In genomic region chrX:5724123-5724522, GRCh38 we compare ENCODE assay signal across 20 cellular contexts.
DNase-seq lines count a peak whose midpoint lies in the region; FAIRE-seq and TF ChIP-seq lines count a peak whose summit lies in the region.
"Had no signal": no experiment of that assay in that cellular context is flagged by ENCODE, and none has a peak within 500 bp of the region (broad histone marks: within the 10 kb centered on the region; RNA-seq: fewer than 3 reads in every experiment).

No MANE protein-coding gene starts in this region.

- H4K91ac ChIP-seq in H1 (replicated peaks; ENCODE audit: insufficient read length, low read length) = no peak overlapping the region

- FAIRE-seq in astrocyte (lab: Jason Lieb, UNC) (peak; percentile 95), H1 (lab: Jason Lieb, UNC) (no peak)
- FAIRE-seq: A204.1, GM12891 had no signal

- H3K79me2 ChIP-seq in mammary epithelial cell (ENCODE audit: insufficient read depth, low read length) (peaks cover 9% of the 10 kb centered on the region), astrocyte (ENCODE audit: insufficient read depth, low read length) (no peaks in the 10 kb centered on the region), H1 (ENCODE audit: control insufficient read depth in 1 of 2, insufficient read depth in 2 of 2, low read length in 2 of 2) (no peaks in the 10 kb centered on the region)

- no peak overlapping the region for H4K5ac ChIP-seq in H1 (ENCODE audit: insufficient read length, low read depth, low read length)

- no peak overlapping the region for H2AK5ac ChIP-seq in H1 (ENCODE audit: low read depth, low read length)

- no peak overlapping the region for H3K4ac ChIP-seq in H1 (replicated peaks; ENCODE audit: insufficient read length, low read depth, low read length)

- CTCF ChIA-PET in mammary epithelial cell (lab: Charles Lee; ENCODE audit: low non-redundant PET) = no interaction called here
- CTCF ChIA-PET in H1 (lab: Charles Lee; ENCODE audit: partially characterized antibody) = no interaction called here

- no peak overlapping the region for H3K9ac ChIP-seq in mammary epithelial cell (ENCODE audit: insufficient read depth, low read length)
- H3K9ac ChIP-seq in astrocyte (ENCODE audit: low read length) = no peak overlapping the region
- no peak overlapping the region for H3K9ac ChIP-seq in H1 (replicated peaks in 1 of 4; ENCODE audit: extremely low read depth in 1 of 4, low read depth in 3 of 4, low read length in 3 of 4)

- H4K8ac ChIP-seq in H1 (ENCODE audit: extremely low read depth, insufficient read depth, low read length) = no peak overlapping the region

- TF ChIP-seq CTCF in mammary epithelial cell (conservative IDR thresholded peaks at IDR 0.05 in 1 of 2, IDR thresholded peaks at IDR 0.05 in 1 of 2; ENCODE audit: extremely low read depth in 1 of 2, insufficient read depth in 1 of 2, low read depth in 1 of 2, low read length in 2 of 2) (no peak), breast epithelium (IDR thresholded peaks at IDR 0.05) (no peak), astrocyte (IDR thresholded peaks at IDR 0.05; ENCODE audit: insufficient read depth, low read depth, low read length) (no peak), H1 (IDR thresholded peaks at IDR 0.05; ENCODE audit: control extremely low read depth in 1 of 3, insufficient read depth in 1 of 3, low read depth in 1 of 3, low read length in 3 of 3) (no peak)

- POLR2A ChIA-PET in H1 (lab: Charles Lee; ENCODE audit: partially characterized antibody) = no interaction called here

- H3K27me3 ChIP-seq in mammary epithelial cell (ENCODE audit: insufficient read depth, low read length) = no peaks in the 10 kb centered on the region
- H3K27me3 ChIP-seq in breast epithelium = no peaks in the 10 kb centered on the region
- no peaks in the 10 kb centered on the region for H3K27me3 ChIP-seq in astrocyte (ENCODE audit: insufficient read depth, low read length)
- H3K27me3 ChIP-seq in H1 (replicated peaks in 1 of 4; ENCODE audit: control insufficient read depth in 3 of 4, extremely low read depth in 1 of 4, insufficient read depth in 3 of 4, low read length in 3 of 4) = no peaks in the 10 kb centered on the region

- TF ChIP-seq POLR2A in breast epithelium (IDR thresholded peaks at IDR 0.05) (no peak), H1 (IDR thresholded peaks at IDR 0.05; ENCODE audit: control extremely low read depth in 1 of 2, low read depth in 2 of 2, low read length in 2 of 2) (no peak)

- H3K9me3 Mint-ChIP-seq in astrocyte (ENCODE audit: unreplicated experiment) = no peaks in the 10 kb centered on the region

- no peak overlapping the region for H3K27ac Mint-ChIP-seq in astrocyte (ENCODE audit: unreplicated experiment)
- H3K27ac Mint-ChIP-seq: CD4-positive, alpha-beta memory T cell had no signal

- H3K36me3 ChIP-seq in mammary epithelial cell (ENCODE audit: insufficient read depth, low read length) = no peaks in the 10 kb centered on the region
- H3K36me3 ChIP-seq in breast epithelium = no peaks in the 10 kb centered on the region
- H3K36me3 ChIP-seq in astrocyte (ENCODE audit: insufficient read depth, low read length) = no peaks in the 10 kb centered on the region
- H3K36me3 ChIP-seq in H1 (ENCODE audit: control insufficient read depth in 2 of 4, insufficient read depth in 4 of 4, low read length in 3 of 4) = no peaks in the 10 kb centered on the region

- intact Hi-C loops in mammary epithelial cell (cut with micrococcal nuclease) (no loop called here), breast epithelium (cut with DNase I; ENCODE audit: low total_unique reads) (no loop called here)

- no peak overlapping the region for H3K56ac ChIP-seq in H1 (replicated peaks; ENCODE audit: insufficient read length, low read depth, low read length)

- no peak overlapping the region for H3K23ac ChIP-seq in H1 (ENCODE audit: insufficient read length)

- no peaks in the 10 kb centered on the region for H3K9me3 ChIP-seq in mammary epithelial cell (replicated peaks; ENCODE audit: insufficient read depth, low read length)
- H3K9me3 ChIP-seq in breast epithelium = no peaks in the 10 kb centered on the region
- H3K9me3 ChIP-seq in astrocyte (ENCODE audit: insufficient read depth, low read depth, low read length) = no peaks in the 10 kb centered on the region
- no peaks in the 10 kb centered on the region for H3K9me3 ChIP-seq in H1 (ENCODE audit: insufficient read depth in 2 of 2, low read depth in 1 of 2, low read length in 1 of 2)

- no peak overlapping the region for H3K14ac ChIP-seq in H1 (ENCODE audit: insufficient read length)

- TF ChIP-seq EP300 in H1 (IDR thresholded peaks at IDR 0.05; ENCODE audit: borderline replicate concordance in 1 of 2, low read depth in 2 of 2, low read length in 2 of 2) = no peak

- dilution Hi-C loops in mammary epithelial cell (cut with HindIII; ENCODE audit: low sequenced_read_pairs) = no loop called here

- H3K4me3 Mint-ChIP-seq in astrocyte (ENCODE audit: unreplicated experiment) = no peak overlapping the region
- H3K4me3 Mint-ChIP-seq: CD4-positive, alpha-beta memory T cell had no signal

- no peaks in the 10 kb centered on the region for H3K27me3 Mint-ChIP-seq in astrocyte (ENCODE audit: low read depth, unreplicated experiment)
- H3K27me3 Mint-ChIP-seq: CD4-positive, alpha-beta memory T cell had no signal

- no peak for TF ChIP-seq RAD21 in H1 (IDR thresholded peaks at IDR 0.05 in 1 of 2, conservative IDR thresholded peaks at IDR 0.05 in 1 of 2; ENCODE audit: low read depth in 2 of 2, low read length in 2 of 2)

- H3K23me2 ChIP-seq in H1 (ENCODE audit: low read depth, low read length) = no peaks in the 10 kb centered on the region

- H2BK15ac ChIP-seq in H1 (ENCODE audit: low read length) = no peak overlapping the region

- H2AFZ ChIP-seq in mammary epithelial cell (ENCODE audit: low read depth, low read length) = no peak overlapping the region
- no peak overlapping the region for H2AFZ ChIP-seq in astrocyte (ENCODE audit: low read depth, low read length)
- H2AFZ ChIP-seq in H1 (ENCODE audit: low read length) = no peak overlapping the region

- BruUV-seq in mammary epithelial cell (replicated peaks; lab: Mats Ljungman, UMichigan) = no TSS peak

- DNase-seq in mammary epithelial cell (no peak), breast epithelium (ENCODE audit: low spot score in 2 of 2) (no peak), astrocyte (ENCODE audit: low read depth) (no peak), H1 (ENCODE audit: low read depth in 1 of 2, low spot score in 2 of 2) (no peak), activated T-cell treated with anti-CD3 and anti-CD28 coated beads for 4 hours (no peak), iPS-NIHi7 (ENCODE audit: extremely low spot score) (no peak)
- DNase-seq: ACHN; C1 segment of cervical spinal cord; Calu3; CD4-positive, alpha-beta memory T cell; COR-L47; DMS53; DMS79 treated with DMSO at 0.1 percent for 48 hours; GF-D8; GOT3; H7; HCEC 1CT had no signal

- no peak overlapping the region for H2BK20ac ChIP-seq in H1 (ENCODE audit: low read length)

- no peaks in the 10 kb centered on the region for H3K36me3 Mint-ChIP-seq in astrocyte (ENCODE audit: low read depth, unreplicated experiment)
- H3K36me3 Mint-ChIP-seq: CD4-positive, alpha-beta memory T cell had no signal

- peak overlapping the region in 2 of 3 experiments; percentile 34 to 36 for H3K4me3 ChIP-seq in mammary epithelial cell (replicated peaks in 1 of 3; ENCODE audit: insufficient read depth in 1 of 3, low read depth in 2 of 3, low read length in 3 of 3)
- peak overlapping the region in 1 of 3 donors; percentile 17 for H3K4me3 ChIP-seq in breast epithelium
- no peak overlapping the region for H3K4me3 ChIP-seq in astrocyte (ENCODE audit: insufficient read depth, low read depth, low read length)
- H3K4me3 ChIP-seq in H1 (ENCODE audit: extremely low read depth in 1 of 4, insufficient read depth in 2 of 4, low read depth in 3 of 4, low read length in 4 of 4) = no peak overlapping the region

- H3K4me1 ChIP-seq in mammary epithelial cell (ENCODE audit: insufficient read depth, low read length) (peaks cover 19% of the 10 kb centered on the region), breast epithelium (no peaks in the 10 kb centered on the region), astrocyte (ENCODE audit: insufficient read depth, low read length) (peaks cover 4% of the 10 kb centered on the region), H1 (replicated peaks in 1 of 4; ENCODE audit: control insufficient read depth in 3 of 4, insufficient read depth in 4 of 4, low read length in 3 of 4) (no peaks in the 10 kb centered on the region)

- no peaks in the 10 kb centered on the region for H3K79me1 ChIP-seq in H1 (ENCODE audit: low read depth, low read length)

- H3K18ac ChIP-seq in H1 (ENCODE audit: extremely low read depth, low read length) = no peak overlapping the region

- H2BK12ac ChIP-seq in H1 (ENCODE audit: low read depth, low read length) = no peak overlapping the region

- H2BK5ac ChIP-seq in H1 (ENCODE audit: low read depth, low read length) = no peak overlapping the region

- H3K4me2 ChIP-seq in mammary epithelial cell (ENCODE audit: insufficient read depth, low read depth, low read length) (peak overlapping the region; percentile 49), astrocyte (ENCODE audit: low read length) (no peak overlapping the region), H1 (ENCODE audit: insufficient read depth in 1 of 2, low read depth in 2 of 2, low read length in 2 of 2) (no peak overlapping the region)

- H4K20me1 ChIP-seq in mammary epithelial cell (ENCODE audit: insufficient read depth, low read length) = no peaks in the 10 kb centered on the region
- H4K20me1 ChIP-seq in astrocyte (ENCODE audit: insufficient read depth, low read length) = no peaks in the 10 kb centered on the region
- no peaks in the 10 kb centered on the region for H4K20me1 ChIP-seq in H1 (replicated peaks in 1 of 2; ENCODE audit: control insufficient read depth in 1 of 2, insufficient read depth in 2 of 2, low read length in 2 of 2)

- H3K27ac ChIP-seq in mammary epithelial cell (ENCODE audit: insufficient read depth, low read depth, low read length) (no peak overlapping the region), breast epithelium (no peak overlapping the region), astrocyte (ENCODE audit: low read depth, low read length) (no peak overlapping the region), H1 (ENCODE audit: low read depth, low read length) (no peak overlapping the region)
- H3K27ac ChIP-seq: 22Rv1 had no signal

- WGBS in mammary epithelial cell (ENCODE audit: low coverage, missing lambda C conversion rate) = 89% methylated on average over 5 of the region's 5 CpGs
- WGBS in H1 (ENCODE audit: extremely low coverage in 1 of 2, insufficient coverage in 1 of 2, insufficient read length in 1 of 2, insufficient replicate concordance in 2 of 2, low coverage in 1 of 2, low lambda C conversion rate in 2 of 2, missing lambda C conversion rate in 1 of 2), 2 experiments = 90% methylated on average over 5 of the region's 5 CpGs; no CpG with 5 or more reads in 1 of the 2 experiments

- H2BK120ac ChIP-seq in H1 (replicated peaks; ENCODE audit: low read depth, low read length) = no peak overlapping the region

- peaks cover 8% of the 10 kb centered on the region for H3K4me1 Mint-ChIP-seq in astrocyte (ENCODE audit: low read depth, unreplicated experiment)
- H3K4me1 Mint-ChIP-seq: CD4-positive, alpha-beta memory T cell had no signal

- in situ Hi-C loops in mammary epithelial cell (cut with MboI; ENCODE audit: low sequenced_read_pairs in 2 of 2) = no loop called here

TF ChIP-seq in H1, 55 proteins besides CTCF, POLR2A, EP300 and RAD21 (continues in another document):
- TF ChIP-seq SIRT6 (IDR thresholded peaks at IDR 0.05; ENCODE audit: low read length) = no peak

Comparison
In these comparisons a context has a peak if more than half of its experiments do, and no peak if none do; other contexts are left out.
1. H3K4me3 ChIP-seq: peak in mammary epithelial cell (2 of 3); none in astrocyte (single experiment) and H1 (0 of 4).